Comparison of ENCODE assay signal across 1 cellular context in genomic region chr10:24901686-24902399, GRCh38.
A peak's percentile ranks its signal among the peaks of the same experiment; 100 is the strongest.
TF ChIP-seq lines count a peak whose summit lies in the region.

No MANE protein-coding gene starts in this region.

TF ChIP-seq in K562, 482 proteins besides CTCF, POLR2A, EP300 and RAD21 (continued from another document and continues in another):
- no peak for TF ChIP-seq E2F1 (CRISPR knock-in tag; IDR thresholded peaks at IDR 0.05)
- TF ChIP-seq ZNF23 (CRISPR knock-in tag; IDR thresholded peaks at IDR 0.05): no peak
- no peak for TF ChIP-seq FIP1L1 (IDR thresholded peaks at IDR 0.05; ENCODE audit: low read depth, low read length, poor library complexity, severe bottlenecking)
- TF ChIP-seq RBM25 (IDR thresholded peaks at IDR 0.05; ENCODE audit: low read depth, low read length, severe bottlenecking): no peak
- no peak for TF ChIP-seq SREBF1 (IDR thresholded peaks at IDR 0.05; ENCODE audit: borderline replicate concordance, low read depth, low read length)
- TF ChIP-seq, protein P1, sequence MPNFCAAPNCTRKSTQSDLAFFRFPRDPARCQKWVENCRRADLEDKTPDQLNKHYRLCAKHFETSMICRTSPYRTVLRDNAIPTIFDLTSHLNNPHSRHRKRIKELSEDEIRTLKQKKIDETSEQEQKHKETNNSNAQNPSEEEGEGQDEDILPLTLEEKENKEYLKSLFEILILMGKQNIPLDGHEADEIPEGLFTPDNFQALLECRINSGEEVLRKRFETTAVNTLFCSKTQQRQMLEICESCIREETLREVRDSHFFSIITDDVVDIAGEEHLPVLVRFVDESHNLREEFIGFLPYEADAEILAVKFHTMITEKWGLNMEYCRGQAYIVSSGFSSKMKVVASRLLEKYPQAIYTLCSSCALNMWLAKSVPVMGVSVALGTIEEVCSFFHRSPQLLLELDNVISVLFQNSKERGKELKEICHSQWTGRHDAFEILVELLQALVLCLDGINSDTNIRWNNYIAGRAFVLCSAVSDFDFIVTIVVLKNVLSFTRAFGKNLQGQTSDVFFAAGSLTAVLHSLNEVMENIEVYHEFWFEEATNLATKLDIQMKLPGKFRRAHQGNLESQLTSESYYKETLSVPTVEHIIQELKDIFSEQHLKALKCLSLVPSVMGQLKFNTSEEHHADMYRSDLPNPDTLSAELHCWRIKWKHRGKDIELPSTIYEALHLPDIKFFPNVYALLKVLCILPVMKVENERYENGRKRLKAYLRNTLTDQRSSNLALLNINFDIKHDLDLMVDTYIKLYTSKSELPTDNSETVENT (CRISPR knock-in tag; IDR thresholded peaks at IDR 0.05): no peak
- no peak for TF ChIP-seq ZNF324 (CRISPR knock-in tag; IDR thresholded peaks at IDR 0.05)
- TF ChIP-seq XRCC5 (IDR thresholded peaks at IDR 0.05; ENCODE audit: low read depth, low read length): no peak
- no peak for TF ChIP-seq MECOM (CRISPR knock-in tag; IDR thresholded peaks at IDR 0.05)
- 0 out of 2 replicates have a peak, but pooled peaks have one; percentile 27 for TF ChIP-seq GATAD2B (IDR thresholded peaks at IDR 0.05; ENCODE audit: borderline replicate concordance)
- TF ChIP-seq HCFC1 (IDR thresholded peaks at IDR 0.05; ENCODE audit: low read depth, low read length): no peak
- no peak for TF ChIP-seq SAFB2 (IDR thresholded peaks at IDR 0.05; ENCODE audit: borderline replicate concordance, low read depth, low read length, severe bottlenecking)
- TF ChIP-seq CC2D1A (IDR thresholded peaks at IDR 0.05): peak; percentile 67; the same call in 1 of the 2 replicates
- TF ChIP-seq ZFP91 (CRISPR knock-in tag; IDR thresholded peaks at IDR 0.05): no peak
- TF ChIP-seq, protein P2, sequence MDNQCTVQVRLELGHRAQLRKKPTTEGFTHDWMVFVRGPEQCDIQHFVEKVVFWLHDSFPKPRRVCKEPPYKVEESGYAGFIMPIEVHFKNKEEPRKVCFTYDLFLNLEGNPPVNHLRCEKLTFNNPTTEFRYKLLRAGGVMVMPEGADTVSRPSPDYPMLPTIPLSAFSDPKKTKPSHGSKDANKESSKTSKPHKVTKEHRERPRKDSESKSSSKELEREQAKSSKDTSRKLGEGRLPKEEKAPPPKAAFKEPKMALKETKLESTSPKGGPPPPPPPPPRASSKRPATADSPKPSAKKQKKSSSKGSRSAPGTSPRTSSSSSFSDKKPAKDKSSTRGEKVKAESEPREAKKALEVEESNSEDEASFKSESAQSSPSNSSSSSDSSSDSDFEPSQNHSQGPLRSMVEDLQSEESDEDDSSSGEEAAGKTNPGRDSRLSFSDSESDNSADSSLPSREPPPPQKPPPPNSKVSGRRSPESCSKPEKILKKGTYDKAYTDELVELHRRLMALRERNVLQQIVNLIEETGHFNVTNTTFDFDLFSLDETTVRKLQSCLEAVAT (IDR thresholded peaks at IDR 0.05): no peak
- TF ChIP-seq NFE2 (IDR thresholded peaks at IDR 0.05; ENCODE audit: low read depth): peak; percentile 88
- peak; percentile 65; the same call in 1 of the 2 replicates for TF ChIP-seq ZBTB2 (IDR thresholded peaks at IDR 0.05)
- TF ChIP-seq KAT2B (IDR thresholded peaks at IDR 0.05; ENCODE audit: low read depth, low read length): no peak
- no peak for TF ChIP-seq ZNF224 (CRISPR knock-in tag; IDR thresholded peaks at IDR 0.05)
- no peak for TF ChIP-seq ZFPM2 (CRISPR knock-in tag; IDR thresholded peaks at IDR 0.05)
- TF ChIP-seq E4F1 (CRISPR knock-in tag; IDR thresholded peaks at IDR 0.05; ENCODE audit: borderline replicate concordance): no peak
- no peak for TF ChIP-seq HDAC6 (IDR thresholded peaks at IDR 0.05; ENCODE audit: low read depth, low read length)
- TF ChIP-seq, protein P3, sequence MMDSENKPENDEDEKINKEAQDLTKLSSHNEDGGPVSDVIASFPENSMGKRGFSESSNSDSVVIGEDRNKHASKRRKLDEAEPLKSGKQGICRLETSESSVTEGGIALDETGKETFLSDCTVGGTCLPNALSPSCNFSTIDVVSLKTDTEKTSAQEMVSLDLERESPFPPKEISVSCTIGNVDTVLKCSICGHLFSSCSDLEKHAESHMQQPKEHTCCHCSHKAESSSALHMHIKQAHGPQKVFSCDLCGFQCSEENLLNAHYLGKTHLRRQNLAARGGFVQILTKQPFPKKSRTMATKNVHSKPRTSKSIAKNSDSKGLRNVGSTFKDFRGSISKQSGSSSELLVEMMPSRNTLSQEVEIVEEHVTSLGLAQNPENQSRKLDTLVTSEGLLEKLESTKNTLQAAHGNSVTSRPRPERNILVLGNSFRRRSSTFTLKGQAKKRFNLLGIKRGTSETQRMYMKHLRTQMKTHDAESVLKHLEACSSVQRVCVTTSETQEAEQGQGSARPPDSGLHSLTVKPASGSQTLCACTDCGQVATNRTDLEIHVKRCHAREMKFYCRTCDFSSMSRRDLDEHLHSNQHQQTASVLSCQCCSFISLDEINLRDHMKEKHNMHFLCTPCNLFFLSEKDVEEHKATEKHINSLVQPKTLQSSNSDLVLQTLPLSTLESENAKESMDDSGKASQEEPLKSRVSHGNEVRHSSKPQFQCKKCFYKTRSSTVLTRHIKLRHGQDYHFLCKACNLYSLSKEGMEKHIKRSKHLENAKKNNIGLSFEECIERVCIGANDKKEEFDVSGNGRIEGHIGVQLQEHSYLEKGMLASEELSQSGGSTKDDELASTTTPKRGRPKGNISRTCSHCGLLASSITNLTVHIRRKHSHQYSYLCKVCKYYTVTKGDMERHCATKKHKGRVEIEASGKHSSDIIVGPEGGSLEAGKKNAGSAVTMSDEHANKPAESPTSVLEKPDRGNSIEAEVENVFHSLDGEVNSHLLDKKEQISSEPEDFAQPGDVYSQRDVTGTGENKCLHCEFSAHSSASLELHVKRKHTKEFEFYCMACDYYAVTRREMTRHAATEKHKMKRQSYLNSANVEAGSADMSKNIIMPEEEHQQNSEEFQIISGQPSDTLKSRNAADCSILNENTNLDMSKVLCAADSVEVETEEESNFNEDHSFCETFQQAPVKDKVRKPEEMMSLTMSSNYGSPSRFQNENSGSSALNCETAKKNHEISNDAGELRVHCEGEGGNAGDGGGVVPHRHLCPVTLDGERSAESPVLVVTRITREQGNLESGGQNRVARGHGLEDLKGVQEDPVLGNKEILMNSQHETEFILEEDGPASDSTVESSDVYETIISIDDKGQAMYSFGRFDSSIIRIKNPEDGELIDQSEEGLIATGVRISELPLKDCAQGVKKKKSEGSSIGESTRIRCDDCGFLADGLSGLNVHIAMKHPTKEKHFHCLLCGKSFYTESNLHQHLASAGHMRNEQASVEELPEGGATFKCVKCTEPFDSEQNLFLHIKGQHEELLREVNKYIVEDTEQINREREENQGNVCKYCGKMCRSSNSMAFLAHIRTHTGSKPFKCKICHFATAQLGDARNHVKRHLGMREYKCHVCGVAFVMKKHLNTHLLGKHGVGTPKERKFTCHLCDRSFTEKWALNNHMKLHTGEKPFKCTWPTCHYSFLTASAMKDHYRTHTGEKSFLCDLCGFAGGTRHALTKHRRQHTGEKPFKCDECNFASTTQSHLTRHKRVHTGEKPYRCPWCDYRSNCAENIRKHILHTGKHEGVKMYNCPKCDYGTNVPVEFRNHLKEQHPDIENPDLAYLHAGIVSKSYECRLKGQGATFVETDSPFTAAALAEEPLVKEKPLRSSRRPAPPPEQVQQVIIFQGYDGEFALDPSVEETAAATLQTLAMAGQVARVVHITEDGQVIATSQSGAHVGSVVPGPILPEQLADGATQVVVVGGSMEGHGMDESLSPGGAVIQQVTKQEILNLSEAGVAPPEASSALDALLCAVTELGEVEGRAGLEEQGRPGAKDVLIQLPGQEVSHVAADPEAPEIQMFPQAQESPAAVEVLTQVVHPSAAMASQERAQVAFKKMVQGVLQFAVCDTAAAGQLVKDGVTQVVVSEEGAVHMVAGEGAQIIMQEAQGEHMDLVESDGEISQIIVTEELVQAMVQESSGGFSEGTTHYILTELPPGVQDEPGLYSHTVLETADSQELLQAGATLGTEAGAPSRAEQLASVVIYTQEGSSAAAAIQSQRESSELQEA (IDR thresholded peaks at IDR 0.05; ENCODE audit: low read depth): no peak
- no peak for TF ChIP-seq HNRNPUL1 (IDR thresholded peaks at IDR 0.05; ENCODE audit: low read length)
- TF ChIP-seq NKRF (IDR thresholded peaks at IDR 0.05; ENCODE audit: borderline replicate concordance): no peak
- no peak for TF ChIP-seq NFXL1 (CRISPR knock-in tag; IDR thresholded peaks at IDR 0.05)
- TF ChIP-seq PHB2 (IDR thresholded peaks at IDR 0.05; ENCODE audit: low read depth): no peak
- no peak for TF ChIP-seq ERF (CRISPR knock-in tag; IDR thresholded peaks at IDR 0.05)
- TF ChIP-seq MCM7 (IDR thresholded peaks at IDR 0.05): no peak
- TF ChIP-seq SPI1 (IDR thresholded peaks at IDR 0.05; ENCODE audit: borderline replicate concordance, low read depth, low read length): no peak
- TF ChIP-seq MXD1 (CRISPR knock-in tag; IDR thresholded peaks at IDR 0.05; ENCODE audit: borderline replicate concordance, poor library complexity, severe bottlenecking): no peak
- TF ChIP-seq ETV1 (tag; conservative IDR thresholded peaks at IDR 0.05; ENCODE audit: low read depth): no peak
